In genomic region chr15:96416218-96416933, GRCh38 we compare ENCODE assay signal across 10 cellular contexts.
DNase-seq lines count a peak whose midpoint lies in the region; ATAC-seq, FAIRE-seq and TF ChIP-seq lines count a peak whose summit lies in the region.
"Had no signal": no experiment of that assay in that cellular context is flagged by ENCODE, and none has a peak within 500 bp of the region (broad histone marks: within the 10 kb centered on the region; RNA-seq: fewer than 3 reads in every experiment).

No MANE protein-coding gene starts in this region.

- no peak overlapping the region for H3K4ac ChIP-seq in IMR-90 (ENCODE audit: low read depth, low read length)

- CTCF ChIA-PET in IMR-90 (lab: Yijun Ruan, JAX), result interaction anchor here (0.7 kb wide), 1 partner anchor 60 kb away, joined by 3 read pairs; no protein-coding TSS in a partner anchor
- CTCF ChIA-PET in endothelial cell of umbilical vein (lab: Charles Lee), result interaction anchor here (0.8 to 2.3 kb wide), 10 partner anchors 10 to 829 kb away, joined by 3 to 8 read pairs (median 4); no protein-coding TSS in a partner anchor

- POLR2A ChIA-PET in IMR-90 (lab: Charles Lee; ENCODE audit: unreplicated experiment), result no interaction called here
- POLR2A ChIA-PET in endothelial cell of umbilical vein (lab: Charles Lee), result interaction anchor here (0.6 kb wide), 1 partner anchor 542 kb away, joined by 3 read pairs; no protein-coding TSS in a partner anchor

- peaks cover 5% of the 10 kb centered on the region for H3K9me3 ChIP-seq in IMR-90 (ENCODE audit: control insufficient read depth, insufficient read depth, low read length)
- H3K9me3 ChIP-seq in endothelial cell of umbilical vein (replicated peaks; ENCODE audit: control insufficient read depth, insufficient read depth, low read length), result no peaks in the 10 kb centered on the region
- H3K9me3 ChIP-seq in muscle layer of colon (ENCODE audit: low read length), result peaks cover 8% of the 10 kb centered on the region
- H3K9me3 ChIP-seq in subcutaneous abdominal adipose tissue (ENCODE audit: control insufficient read depth in 5 of 5, low read length in 5 of 5), result no peaks in the 10 kb centered on the region
- H3K9me3 ChIP-seq: body of pancreas had no signal

- H2AK5ac ChIP-seq in IMR-90 (ENCODE audit: low read depth, low read length), result no peak overlapping the region

- no peak overlapping the region for H2BK120ac ChIP-seq in IMR-90 (ENCODE audit: low read depth, low read length)

- H4K8ac ChIP-seq in IMR-90 (ENCODE audit: low read depth in 2 of 2, low read length in 2 of 2), result no peak overlapping the region

- WGBS in IMR-90 (ENCODE audit: extremely low coverage in 2 of 2, insufficient read length in 1 of 2), 2 experiments, result 3% methylated on average over 13 of the region's 58 CpGs; no CpG with 5 or more reads in 1 of the 2 experiments

- ATAC-seq in IMR-90 (ENCODE audit: low read depth), result no peak
- ATAC-seq: body of pancreas had no signal

- no peak overlapping the region for H3K23ac ChIP-seq in IMR-90 (ENCODE audit: low read depth, low read length)

- H3K36me3 ChIP-seq in IMR-90 (ENCODE audit: control insufficient read depth, insufficient read depth, low read length) (no peaks in the 10 kb centered on the region), endothelial cell of umbilical vein (ENCODE audit: control insufficient read depth in 2 of 2, extremely low read depth in 1 of 2, insufficient read depth in 2 of 2, low read length in 2 of 2) (no peaks in the 10 kb centered on the region), muscle layer of colon (ENCODE audit: insufficient read depth, low read length) (no peaks in the 10 kb centered on the region), subcutaneous abdominal adipose tissue (ENCODE audit: control insufficient read depth in 5 of 5, insufficient read depth in 5 of 5, low read length in 5 of 5) (no peaks in the 10 kb centered on the region)

- H3K56ac ChIP-seq in IMR-90 (ENCODE audit: extremely low read depth, insufficient read depth, low read length), result no peak overlapping the region

- H4K20me1 ChIP-seq in IMR-90 (ENCODE audit: insufficient read depth, low read length) (no peaks in the 10 kb centered on the region), endothelial cell of umbilical vein (replicated peaks; ENCODE audit: control insufficient read depth, extremely low read depth, insufficient read depth, low read length) (no peaks in the 10 kb centered on the region)

- no peak overlapping the region for H4K5ac ChIP-seq in IMR-90 (ENCODE audit: low read depth, low read length)

- H2BK20ac ChIP-seq in IMR-90 (ENCODE audit: low read depth, low read length), result no peak overlapping the region

- H2AFZ ChIP-seq in IMR-90 (replicated peaks; ENCODE audit: low read length, poor library complexity) (peak overlapping the region; percentile 73), endothelial cell of umbilical vein (ENCODE audit: low read depth, low read length) (peak overlapping the region; percentile 95)

- BruUV-seq in IMR-90 (replicated peaks; lab: Mats Ljungman, UMichigan) (no TSS peak), endothelial cell of umbilical vein (replicated peaks; lab: Mats Ljungman, UMichigan) (no TSS peak)

- H3K27ac ChIP-seq in IMR-90 (ENCODE audit: insufficient read depth, low read length) (no peak overlapping the region), endothelial cell of umbilical vein (ENCODE audit: insufficient read depth, low read depth, low read length) (no peak overlapping the region), muscle layer of colon (ENCODE audit: low read depth, low read length) (no peak overlapping the region), subcutaneous abdominal adipose tissue (ENCODE audit: low read depth, low read length) (no peak overlapping the region), caudate nucleus (ENCODE audit: low read depth, low read length) (no peak overlapping the region)
- H3K27ac ChIP-seq: body of pancreas had no signal

- H3K4me2 ChIP-seq in IMR-90 (ENCODE audit: low read depth, low read length) (peak overlapping the region; percentile 66; the same call in 1 of the 2 replicates), endothelial cell of umbilical vein (ENCODE audit: insufficient read depth, low read length) (peak overlapping the region; percentile 38)

- no peak overlapping the region for H2BK5ac ChIP-seq in IMR-90 (ENCODE audit: low read depth, low read length, poor library complexity, severe bottlenecking)

- H3K9me1 ChIP-seq in IMR-90 (ENCODE audit: insufficient read depth, low read length), result no peaks in the 10 kb centered on the region
- no peaks in the 10 kb centered on the region for H3K9me1 ChIP-seq in endothelial cell of umbilical vein (replicated peaks; ENCODE audit: control insufficient read depth, extremely low read depth, insufficient read depth, low read length)

- no peaks in the 10 kb centered on the region for H3K79me2 ChIP-seq in endothelial cell of umbilical vein (ENCODE audit: control insufficient read depth, insufficient read depth, low read length)

- H3K4me3 ChIP-seq in IMR-90 (ENCODE audit: insufficient read depth, low read depth, low read length) (no peak overlapping the region), endothelial cell of umbilical vein (replicated peaks in 1 of 3; ENCODE audit: insufficient read depth in 1 of 3, low read depth in 1 of 3, low read length in 3 of 3) (peak overlapping the region; percentile 23 to 44 (median 29)), muscle layer of colon (ENCODE audit: low read depth in 1 of 2, low read length in 2 of 2) (peak overlapping the region; percentile 7 to 11), subcutaneous abdominal adipose tissue (ENCODE audit: low read depth in 1 of 5, low read length in 5 of 5) (peak overlapping the region in 4 of 5 donors; percentile 46 to 60 (median 48))
- H3K4me3 ChIP-seq: body of pancreas had no signal

- TF ChIP-seq CTCF in IMR-90 (conservative IDR thresholded peaks at IDR 0.05; ENCODE audit: low read depth, low read length), result no peak
- no peak for TF ChIP-seq CTCF in endothelial cell of umbilical vein (IDR thresholded peaks at IDR 0.05; ENCODE audit: extremely low read depth in 1 of 2, insufficient read depth in 1 of 2, low read depth in 1 of 2, low read length in 2 of 2)

- H3K4me1 ChIP-seq in IMR-90 (ENCODE audit: control insufficient read depth, insufficient read depth, low read length) (peaks cover 2% of the 10 kb centered on the region; the same call in 1 of the 2 replicates), endothelial cell of umbilical vein (ENCODE audit: control insufficient read depth, extremely low read depth, insufficient read depth, low read length) (peaks cover 21% of the 10 kb centered on the region), muscle layer of colon (ENCODE audit: insufficient read depth, low read length) (peaks cover 21% of the 10 kb centered on the region), subcutaneous abdominal adipose tissue (ENCODE audit: control insufficient read depth in 5 of 5, insufficient read depth in 5 of 5, low read length in 5 of 5) (peaks cover 0 to 20% (median 16%) of the 10 kb centered on the region in 5 donors)

- intact Hi-C loops in IMR-90 (cut with micrococcal nuclease), result no loop called here
- intact Hi-C loops in endothelial cell of umbilical vein (cut with micrococcal nuclease), result loop anchor here (2.0 kb wide), 1 partner anchor 60 kb away; no protein-coding TSS in a partner anchor

- FAIRE-seq in endothelial cell of umbilical vein (lab: Jason Lieb, UNC) (no peak), HTR-8/SVneo (lab: Jason Lieb, UNC) (no peak)

- no peak overlapping the region for H3K9ac ChIP-seq in IMR-90 (ENCODE audit: low read depth, low read length)
- peak overlapping the region; percentile 12 for H3K9ac ChIP-seq in endothelial cell of umbilical vein (replicated peaks; ENCODE audit: extremely low read depth, insufficient read depth, low read length)
- no peak overlapping the region for H3K9ac ChIP-seq in muscle layer of colon (ENCODE audit: low read length)
- no peak overlapping the region for H3K9ac ChIP-seq in subcutaneous abdominal adipose tissue (ENCODE audit: low read length in 5 of 5)

- H3K79me1 ChIP-seq in IMR-90 (ENCODE audit: low read depth in 1 of 2, low read length in 2 of 2), result no peaks in the 10 kb centered on the region

- no peak overlapping the region for H4K91ac ChIP-seq in IMR-90 (ENCODE audit: insufficient read depth, low read depth, low read length)

- TF ChIP-seq RAD21 in IMR-90 (IDR thresholded peaks at IDR 0.05; ENCODE audit: low read length), result no peak

- peaks cover 86% of the 10 kb centered on the region for H3K27me3 ChIP-seq in IMR-90 (ENCODE audit: control insufficient read depth, insufficient read depth, low read length)
- H3K27me3 ChIP-seq in endothelial cell of umbilical vein (ENCODE audit: control insufficient read depth in 2 of 2, insufficient read depth in 2 of 2, low read length in 2 of 2), result peaks cover 10 to 24% of the 10 kb centered on the region in 2 experiments
- peaks cover 92 to 94% of the 10 kb centered on the region in 2 donors for H3K27me3 ChIP-seq in muscle layer of colon (ENCODE audit: control insufficient read depth in 1 of 2, insufficient read depth in 2 of 2, low read length in 2 of 2)
- peaks cover 56 to 82% (median 77%) of the 10 kb centered on the region in 5 donors for H3K27me3 ChIP-seq in subcutaneous abdominal adipose tissue (ENCODE audit: control insufficient read depth in 5 of 5, insufficient read depth in 4 of 5, low read length in 5 of 5)

- H2BK15ac ChIP-seq in IMR-90 (ENCODE audit: low read depth, low read length), result no peak overlapping the region

- no peak overlapping the region for H2AK9ac ChIP-seq in IMR-90 (replicated peaks; ENCODE audit: low read depth, low read length, poor library complexity)

- DNase-seq in IMR-90 (no peak), endothelial cell of umbilical vein (ENCODE audit: low read depth, low spot score) (no peak), caudate nucleus (lab: John Stamatoyannopoulos, UW) (no peak), DMS153 treated with DMSO at 0.1 percent for 48 hours (lab: John Stamatoyannopoulos, UW; ENCODE audit: unreplicated experiment) (no peak), HTR-8/SVneo (ENCODE audit: insufficient read length, low spot score) (no peak)
- DNase-seq in activated naive CD4-positive, alpha-beta T cell treated with anti-CD3 and anti-CD28 coated beads, Interleukin-2, amount 50 U/mL, for 16 hours, result no peak
- DNase-seq: body of pancreas; stimulated activated CD4-positive, alpha-beta T cell treated with anti-CD3 and anti-CD28 coated beads, Interleukin-2, amount 100 ng/mL, for 48 hours had no signal

- H3K14ac ChIP-seq in IMR-90 (replicated peaks; ENCODE audit: low read depth, low read length), result no peak overlapping the region

- in situ Hi-C loops in IMR-90 (cut with MboI; ENCODE audit: low sequenced_read_pairs), result no loop called here

- dilution Hi-C loops in IMR-90 (cut with HindIII; ENCODE audit: low sequenced_read_pairs, unreplicated experiment), result no loop called here
- dilution Hi-C loops in endothelial cell of umbilical vein (cut with MboI; ENCODE audit: extremely low pct_ligation_motif_present, low sequenced_read_pairs), result no loop called here

- H3K18ac ChIP-seq in IMR-90 (ENCODE audit: low read depth, low read length), result no peak overlapping the region

- no peak for TF ChIP-seq POLR2A in IMR-90 (IDR thresholded peaks at IDR 0.05; ENCODE audit: low read depth, low read length)
- TF ChIP-seq POLR2A in endothelial cell of umbilical vein (IDR thresholded peaks at IDR 0.05; ENCODE audit: low read depth, low read length), result no peak

TF ChIP-seq in IMR-90, 13 proteins besides CTCF, POLR2A, EP300 and RAD21 (continues in another document):
- no peak for TF ChIP-seq FOS (IDR thresholded peaks at IDR 0.05; ENCODE audit: low read depth, low read length)
